In genomic region chr2:218284106-218284811, GRCh38 we compare ENCODE assay signal across 2 cellular contexts.
TF ChIP-seq lines count a peak whose summit lies in the region.

No MANE protein-coding gene starts in this region.

TF ChIP-seq in endothelial cell of umbilical vein, 7 proteins besides CTCF, POLR2A, EP300 and RAD21:
- no peak for TF ChIP-seq POLR2AphosphoS5 (IDR thresholded peaks at IDR 0.05; ENCODE audit: insufficient read depth, low read depth, low read length)
- no peak for TF ChIP-seq JUN (IDR thresholded peaks at IDR 0.05; ENCODE audit: borderline replicate concordance, insufficient read depth, insufficient read length, low read depth)
- TF ChIP-seq MAX (IDR thresholded peaks at IDR 0.05; ENCODE audit: insufficient read depth, insufficient read length), result no peak
- TF ChIP-seq FOS (IDR thresholded peaks at IDR 0.05; ENCODE audit: borderline replicate concordance, insufficient read depth, low read length), result no peak
- TF ChIP-seq GATA2 (IDR thresholded peaks at IDR 0.05; ENCODE audit: insufficient read depth, insufficient read length, low read depth, low read length), result no peak
- TF ChIP-seq MYC (IDR thresholded peaks at IDR 0.05; ENCODE audit: low read depth, low read length), result no peak
- no peak for TF ChIP-seq EZH2 (IDR thresholded peaks at IDR 0.05; ENCODE audit: borderline replicate concordance, low read depth, low read length, severe bottlenecking)

TF ChIP-seq in HEK293T, 16 proteins besides CTCF, POLR2A, EP300 and RAD21:
- TF ChIP-seq CTBP1 (IDR thresholded peaks at IDR 0.05; ENCODE audit: borderline replicate concordance) (no peak), NFRKB (IDR thresholded peaks at IDR 0.05) (no peak), PKNOX1 (IDR thresholded peaks at IDR 0.05) (no peak), LEF1 (IDR thresholded peaks at IDR 0.05; ENCODE audit: borderline replicate concordance) (no peak), FOXA1 (IDR thresholded peaks at IDR 0.05) (no peak), BHLHE40 (IDR thresholded peaks at IDR 0.05; ENCODE audit: borderline replicate concordance) (no peak), TARDBP (IDR thresholded peaks at IDR 0.05) (no peak), SP1 (IDR thresholded peaks at IDR 0.05) (no peak), ELF4 (IDR thresholded peaks at IDR 0.05) (no peak), FOXK2 (IDR thresholded peaks at IDR 0.05) (no peak), FOXM1 (IDR thresholded peaks at IDR 0.05; ENCODE audit: borderline replicate concordance) (no peak), HDGF (IDR thresholded peaks at IDR 0.05; ENCODE audit: borderline replicate concordance) (no peak), ARNT (IDR thresholded peaks at IDR 0.05) (no peak), SUZ12 (IDR thresholded peaks at IDR 0.05) (no peak)
